In the genomic region with DNA sequence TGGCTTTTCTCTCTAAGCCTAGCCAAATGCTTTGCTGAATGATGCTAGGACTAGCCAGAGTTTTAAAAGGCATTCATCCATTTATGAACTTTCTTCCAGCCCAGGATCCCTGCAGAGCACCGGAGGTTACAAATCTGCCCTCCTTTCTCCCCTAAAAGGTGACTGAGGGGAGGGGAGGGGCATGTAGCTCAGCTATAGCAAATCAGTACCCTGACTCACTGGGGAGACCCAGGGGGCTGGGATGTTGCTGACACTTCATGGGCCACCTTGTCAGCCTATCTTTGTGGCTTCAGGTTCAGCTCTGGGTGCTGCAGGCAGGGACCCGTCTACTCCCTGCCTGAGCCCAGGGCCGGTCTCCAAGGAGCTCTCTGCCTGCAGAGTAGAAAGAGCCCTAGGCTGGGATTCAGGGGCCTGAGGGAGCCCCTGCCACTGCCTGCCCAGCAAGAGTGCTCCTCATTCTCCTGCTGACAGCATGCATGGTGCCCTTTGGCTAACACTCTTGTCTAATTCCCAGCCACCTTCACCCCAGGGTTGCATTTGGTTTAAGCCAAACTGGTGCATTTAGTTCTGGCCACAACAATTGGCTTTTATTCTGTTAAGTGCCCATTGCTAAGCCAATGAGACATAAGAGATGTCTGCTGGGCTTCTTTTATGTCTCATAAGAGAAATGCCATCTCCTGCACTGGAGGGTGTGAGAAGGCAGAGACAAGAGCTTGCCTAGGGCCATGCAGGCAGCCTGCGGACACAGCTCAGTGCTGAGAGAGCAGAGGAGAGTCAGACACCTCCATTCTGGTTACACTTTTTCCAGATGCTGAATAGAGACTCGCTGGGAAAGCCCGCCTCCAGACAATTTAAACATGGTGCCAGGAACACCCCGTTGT, we compare ENCODE assay signal across 18 cellular contexts. TPM values are rescaled to one million over a fixed set of nuclear protein-coding genes. Genes with fewer than 3 reads are reported as not detected.
DNase-seq lines count a peak whose midpoint lies in the region; ATAC-seq, FAIRE-seq and TF ChIP-seq lines count a peak whose summit lies in the region.
"Had no signal": no experiment of that assay in that cellular context is flagged by ENCODE, and none has a peak within 500 bp of the region (broad histone marks: within the 10 kb centered on the region; RNA-seq: fewer than 3 reads in every experiment).

No MANE protein-coding gene starts in this region.

- intact Hi-C loops in HCT116 (cut with micrococcal nuclease) (no loop called here), HepG2 (cut with micrococcal nuclease; ENCODE audit: unreplicated experiment) (no loop called here)

- H3K9me3 ChIP-seq in AG04450 (ENCODE audit: control insufficient read depth, insufficient read depth, low read length) (no peaks in the 10 kb centered on the region; the same call in 1 of the 2 replicates), HCT116 (ENCODE audit: control insufficient read depth in 1 of 2, insufficient read depth in 1 of 2, low read depth in 1 of 2, low read length in 2 of 2) (no peaks in the 10 kb centered on the region), HepG2 (ENCODE audit: low read length) (no peaks in the 10 kb centered on the region), HAP-1 (no peaks in the 10 kb centered on the region)
- H3K9me3 ChIP-seq: thoracic aorta had no signal

- no peak overlapping the region for H3K9ac ChIP-seq in HCT116 (ENCODE audit: low read length)
- H3K9ac ChIP-seq in HepG2 (ENCODE audit: insufficient read depth, low read depth, low read length) = no peak overlapping the region

- FAIRE-seq in HepG2 (lab: Jason Lieb, UNC) (no peak), HTR-8/SVneo (lab: Jason Lieb, UNC) (no peak)
- FAIRE-seq: endometrium, kidney had no signal

- H3K9me2 ChIP-seq in HCT116 (ENCODE audit: insufficient read depth) = no peaks in the 10 kb centered on the region

- CTCF ChIA-PET in AG04450 (lab: Charles Lee) = interaction anchor here (1.0 kb wide), 1 partner anchor 34 kb away, joined by 5 read pairs; no protein-coding TSS in a partner anchor
- CTCF ChIA-PET in HCT116 (lab: Charles Lee) = no interaction called here
- CTCF ChIA-PET in WTC11 (lab: Charles Lee) = interaction anchor here (0.7 to 5.0 kb wide), 5 partner anchors 9 to 206 kb away, joined by 3 to 27 read pairs (median 10); partner anchors contain the start of gene UBA6
- CTCF ChIA-PET in HepG2 (lab: Yijun Ruan, JAX; ENCODE audit: low intra/inter-chr PET ratio, low total read pairs) = no interaction called here

- POLR2A ChIA-PET in AG04450 (lab: Yijun Ruan, JAX) (no interaction called here), HCT116 (lab: Charles Lee) (interaction anchor here (3.6 kb wide), 1 partner anchor 11 kb away, joined by 12 read pairs; the partner anchor contains the start of gene UBA6), WTC11 (lab: Charles Lee) (interaction anchor here (0.5 to 1.4 kb wide), 2 partner anchors 12 to 44 kb away, joined by 3 to 4 read pairs; partner anchors contain the start of gene UBA6), HepG2 (lab: Yijun Ruan, JAX) (no interaction called here)

- H3K4me1 ChIP-seq in HCT116 (ENCODE audit: control insufficient read depth in 1 of 2, insufficient read depth in 2 of 2, low read length in 2 of 2) = peaks cover 0 to 30% of the 10 kb centered on the region in 2 experiments; a peak in 2 of 4 replicates
- H3K4me1 ChIP-seq in HepG2 (ENCODE audit: insufficient read depth, low read length) = peaks cover 13% of the 10 kb centered on the region
- no peaks in the 10 kb centered on the region for H3K4me1 ChIP-seq in HAP-1

- H2AFZ ChIP-seq in HCT116 (ENCODE audit: low read depth, low read length, poor library complexity, severe bottlenecking) (no peak overlapping the region), HepG2 (ENCODE audit: low read length) (no peak overlapping the region)

- peaks cover 21% of the 10 kb centered on the region for H3K36me3 Mint-ChIP-seq in WTC11

- H3K4me3 ChIP-seq in AG04450 (ENCODE audit: low read depth, low read length) = no peak overlapping the region
- H3K4me3 ChIP-seq in HCT116 (replicated peaks in 1 of 2; ENCODE audit: low read depth in 1 of 2, low read length in 2 of 2) = no peak overlapping the region
- no peak overlapping the region for H3K4me3 ChIP-seq in HepG2 (replicated peaks in 1 of 3; ENCODE audit: insufficient read depth in 1 of 3, low read depth in 2 of 3, low read length in 3 of 3)
- no peak overlapping the region for H3K4me3 ChIP-seq in HAP-1
- H3K4me3 ChIP-seq: BLaER1 treated with 17β-estradiol and CSF1 and Interleukin-3, amounts not matched to agents 10 nM and 100 nM; SK-N-MC; thoracic aorta had no signal

- H4K20me1 ChIP-seq in HCT116 (ENCODE audit: insufficient read depth) = no peaks in the 10 kb centered on the region
- peaks cover 3% of the 10 kb centered on the region; the same call in 1 of the 2 replicates for H4K20me1 ChIP-seq in HepG2 (ENCODE audit: insufficient read depth, low read length)

- H3K27me3 Mint-ChIP-seq in WTC11 (ENCODE audit: low read depth) = no peaks in the 10 kb centered on the region

- H3K4me2 ChIP-seq in HCT116 (ENCODE audit: low read length) (peak overlapping the region; percentile 23; the same call in 1 of the 2 replicates), HepG2 (ENCODE audit: low read depth, low read length) (no peak overlapping the region)

- peaks cover 27% of the 10 kb centered on the region for H3K79me2 ChIP-seq in HCT116 (ENCODE audit: insufficient read depth, low read length)
- peaks cover 34% of the 10 kb centered on the region for H3K79me2 ChIP-seq in HepG2 (ENCODE audit: insufficient read depth, low read length)

- TF ChIP-seq EP300 in HepG2 (IDR thresholded peaks at IDR 0.05; ENCODE audit: low read depth in 2 of 2, low read length in 2 of 2) (no peak), HepG2 (CRISPR knock-in tag; IDR thresholded peaks at IDR 0.05; ENCODE audit: borderline replicate concordance) (no peak)

- peak overlapping the region; percentile 1 for H3K27ac ChIP-seq in AG04450 (ENCODE audit: low read depth, low read length)
- no peak overlapping the region for H3K27ac ChIP-seq in HCT116 (ENCODE audit: low read depth, low read length)
- no peak overlapping the region for H3K27ac ChIP-seq in HepG2 (ENCODE audit: extremely low read length, insufficient read depth, low read length)
- no peak overlapping the region for H3K27ac ChIP-seq in caudate nucleus (ENCODE audit: low read depth, low read length)
- H3K27ac ChIP-seq: SK-N-MC, thoracic aorta had no signal

- peaks cover 43% of the 10 kb centered on the region for H3K4me1 Mint-ChIP-seq in WTC11

- TF ChIP-seq CTCF in AG04450 (IDR thresholded peaks at IDR 0.05; ENCODE audit: low read depth, low read length) (no peak), HCT116 (IDR thresholded peaks at IDR 0.05 in 2 of 3, conservative IDR thresholded peaks at IDR 0.05 in 1 of 3; ENCODE audit: borderline replicate concordance in 1 of 3, insufficient read depth in 1 of 3, low read depth in 2 of 3, low read length in 2 of 3) (no peak), WTC11 (IDR thresholded peaks at IDR 0.05) (no peak), HepG2 (CRISPR knock-in tag; IDR thresholded peaks at IDR 0.05) (no peak)

- peak overlapping the region; percentile 84; the same call in 1 of the 2 replicates for H3K27ac Mint-ChIP-seq in WTC11

- RAD21 ChIA-PET in HCT116 (lab: Charles Lee; ENCODE audit: low non-redundant PET in 1 of 2, low total read pairs in 2 of 2, uncharacterized antibody in 2 of 2, unreplicated experiment in 2 of 2) = no interaction called here

- TF ChIP-seq POLR2A in HCT116 (IDR thresholded peaks at IDR 0.05; ENCODE audit: borderline replicate concordance, extremely low read depth, insufficient read depth, insufficient read length) (no peak), HepG2 (IDR thresholded peaks at IDR 0.05; ENCODE audit: insufficient read depth in 1 of 2, low read depth in 2 of 2, low read length in 2 of 2) (no peak)

- no peaks in the 10 kb centered on the region for H3K9me3 Mint-ChIP-seq in WTC11

- H3K36me3 ChIP-seq in HCT116 (ENCODE audit: control insufficient read depth in 1 of 2, insufficient read depth in 2 of 2, low read length in 2 of 2) = no peaks in the 10 kb centered on the region
- peaks cover 3 to 10% of the 10 kb centered on the region in 2 experiments; a peak in 2 of 5 replicates for H3K36me3 ChIP-seq in HepG2 (replicated peaks in 1 of 2; ENCODE audit: control insufficient read depth in 1 of 2, insufficient read depth in 2 of 2, low read length in 2 of 2)
- H3K36me3 ChIP-seq in HAP-1 (replicated peaks) = no peaks in the 10 kb centered on the region
- H3K36me3 ChIP-seq: thoracic aorta had no signal

- H3K4me3 Mint-ChIP-seq in WTC11 = no peak overlapping the region

- 96% methylated on average over 5 of the region's 7 CpGs for WGBS in HepG2 (ENCODE audit: low lambda C conversion rate)

- BruUV-seq in HCT116 (replicated peaks; lab: Mats Ljungman, UMichigan) = no TSS peak
- no TSS peak for BruUV-seq in HepG2 (replicated peaks; lab: Mats Ljungman, UMichigan)

- TF ChIP-seq RAD21 in HCT116 (IDR thresholded peaks at IDR 0.05; ENCODE audit: low read depth) = no peak
- TF ChIP-seq RAD21 in HepG2 (CRISPR knock-in tag; IDR thresholded peaks at IDR 0.05) = no peak

- ATAC-seq in HCT116 = no peak; the same call in 1 of the 2 replicates
- ATAC-seq in WTC11 = peak; percentile 68
- ATAC-seq in HepG2 = peak; percentile 40

- DNase-seq in AG04450 (ENCODE audit: low read depth, low spot score) (no peak), HCT116 (ENCODE audit: low read depth, low spot score) (no peak), WTC11 (ENCODE audit: low spot score) (no peak), HepG2 (ENCODE audit: low spot score) (no peak), HTR-8/SVneo (ENCODE audit: insufficient read length, low spot score) (no peak), HAP-1 (ENCODE audit: low spot score in 2 of 2) (no peak), caudate nucleus (lab: John Stamatoyannopoulos, UW) (no peak), HUDEP-2 (lab: John Stamatoyannopoulos, UW; ENCODE audit: unreplicated experiment in 76 of 76) (no peak)
- DNase-seq: DND-41; glutamatergic neuron; HCEC 1CT; kidney; stimulated activated CD4-positive, alpha-beta T cell treated with anti-CD3 and anti-CD28 coated beads, Interleukin-12 subunit alpha, Interleukin-12 subunit beta, amount 100 ng/mL, for 4 hours had no signal

- in situ Hi-C loops in HepG2 (cut with HindIII; ENCODE audit: extremely low pct_ligation_motif_present, low pct_unique_long_range_greater_than_20kb) = no loop called here
- in situ Hi-C loops in HAP-1 (cut with MboI; ENCODE audit: low sequenced_read_pairs) = no loop called here

- H3K27me3 ChIP-seq in AG04450 (ENCODE audit: control insufficient read depth, insufficient read depth, low read length) (no peaks in the 10 kb centered on the region), HCT116 (ENCODE audit: insufficient read depth, low read length) (no peaks in the 10 kb centered on the region), HepG2 (ENCODE audit: control insufficient read depth in 1 of 2, insufficient read depth in 2 of 2, low read length in 2 of 2) (no peaks in the 10 kb centered on the region; a peak in 1 of 5 replicates), HAP-1 (ENCODE audit: low read depth) (no peaks in the 10 kb centered on the region)
- H3K27me3 ChIP-seq: BLaER1 treated with 17β-estradiol and CSF1 and Interleukin-3, amounts not matched to agents 10 nM and 100 nM had no signal

RNA-seq across cellular contexts. Expression of gene UBA6, which starts 11.9 kb away (rescaled TPM):
- 83.7 and 119 TPM in 2 replicates for polyA plus RNA-seq in AG04450 (2011; rRNA removed)
- polyA minus RNA-seq in AG04450 (2011; rRNA and poly(A)+ RNA removed) = 84.5 and 141 TPM in 2 replicates
- 98.9 TPM for total RNA-seq in HCT116 (2021; ENCODE audit: unreplicated experiment)
- 43.5 and 48.3 TPM in 2 replicates for polyA plus RNA-seq in HCT116 (2012)
- 71.5 to 81.5 TPM (median 79.0 TPM) in 3 replicates for total RNA-seq in WTC11 (2021)
- 75.4 and 153 TPM in 2 replicates for total RNA-seq in HepG2 (2016; rRNA removed; fragmentation: Illumina TruSeq; extraction: Trizol)
- 4.5 TPM in 2 replicates for total RNA-seq in HepG2 (2016; cell fraction: cytosol; rRNA removed; fragmentation: Illumina TruSeq; extraction: Trizol; ENCODE audit: low read depth)
- 73.9 and 131 TPM in 2 replicates for total RNA-seq in HepG2 (2016; cell fraction: insoluble cytoplasmic fraction; rRNA removed; fragmentation: Illumina TruSeq; extraction: Trizol)
- 12.0 and 16.0 TPM in 2 replicates for total RNA-seq in HepG2 (2016; cell fraction: membrane; rRNA removed; fragmentation: Illumina TruSeq; extraction: Trizol)
- total RNA-seq in HepG2 (2016; cell fraction: nucleus; rRNA removed; fragmentation: Illumina TruSeq; extraction: Trizol) = 65.0 and 67.0 TPM in 2 replicates
- polyA plus RNA-seq in HepG2 (2011; rRNA removed) = 25.6 and 33.3 TPM in 2 replicates
- 21.1 and 24.7 TPM in 2 replicates for polyA plus RNA-seq in HepG2 (2011; cell fraction: cytosol; rRNA removed)
- 53.3 and 61.9 TPM in 2 replicates for polyA plus RNA-seq in HepG2 (2011; cell fraction: nucleus; rRNA removed)
- 21.2 and 31.8 TPM in 2 replicates for polyA plus RNA-seq in HepG2 (2012)
- 0.36 and 0.42 TPM in 2 replicates for polyA plus RNA-seq in HepG2 (2016; cell fraction: cytosol; fragmentation: Illumina TruSeq; extraction: Trizol; ENCODE audit: low read depth)
- polyA plus RNA-seq in HepG2 (2016; cell fraction: insoluble cytoplasmic fraction; fragmentation: Illumina TruSeq; extraction: Trizol; ENCODE audit: low read depth) = 30.7 and 31.3 TPM in 2 replicates
- 1.7 and 1.8 TPM in 2 replicates for polyA plus RNA-seq in HepG2 (2016; cell fraction: membrane; fragmentation: Illumina TruSeq; extraction: Trizol; ENCODE audit: low read depth)
- polyA plus RNA-seq in HepG2 (2016; cell fraction: nucleus; fragmentation: Illumina TruSeq; extraction: Trizol; ENCODE audit: insufficient read depth, low read depth) = 40.8 and 51.8 TPM in 2 replicates
- polyA minus RNA-seq in HepG2 (2011; rRNA and poly(A)+ RNA removed; ENCODE audit: low replicate concordance) = 23.8 and 28.1 TPM in 2 replicates
- polyA minus RNA-seq in HepG2 (2011; cell fraction: cytosol; rRNA and poly(A)+ RNA removed) = 87.0 and 107 TPM in 2 replicates
- polyA minus RNA-seq in HepG2 (2011; cell fraction: nucleus; rRNA and poly(A)+ RNA removed) = 150 and 178 TPM in 2 replicates

RNA-seq across cellular contexts. Expression of gene GNRHR, which starts 41.3 kb away (rescaled TPM):
- not detected in 2 replicates for polyA plus RNA-seq in AG04450 (2011; rRNA removed)
- not detected in 2 replicates for polyA minus RNA-seq in AG04450 (2011; rRNA and poly(A)+ RNA removed)
- not detected for total RNA-seq in HCT116 (2021; ENCODE audit: unreplicated experiment)
- polyA plus RNA-seq in HCT116 (2012) = 0.09 TPM in 1 of 2 replicates, not detected in the other
- total RNA-seq in WTC11 (2021) = not detected in 3 replicates
- not detected in 2 replicates for total RNA-seq in HepG2 (2016; rRNA removed; fragmentation: Illumina TruSeq; extraction: Trizol)
- total RNA-seq in HepG2 (2016; cell fraction: cytosol; rRNA removed; fragmentation: Illumina TruSeq; extraction: Trizol; ENCODE audit: low read depth) = not detected in 2 replicates
- not detected in 2 replicates for total RNA-seq in HepG2 (2016; cell fraction: insoluble cytoplasmic fraction; rRNA removed; fragmentation: Illumina TruSeq; extraction: Trizol)
- not detected in 2 replicates for total RNA-seq in HepG2 (2016; cell fraction: membrane; rRNA removed; fragmentation: Illumina TruSeq; extraction: Trizol)
- not detected in 2 replicates for total RNA-seq in HepG2 (2016; cell fraction: nucleus; rRNA removed; fragmentation: Illumina TruSeq; extraction: Trizol)
- polyA plus RNA-seq in HepG2 (2011; rRNA removed) = not detected in 2 replicates
- polyA plus RNA-seq in HepG2 (2011; cell fraction: cytosol; rRNA removed) = not detected in 2 replicates
- polyA plus RNA-seq in HepG2 (2011; cell fraction: nucleus; rRNA removed) = not detected in 2 replicates
- polyA plus RNA-seq in HepG2 (2012) = 0.09 and 0.19 TPM in 2 replicates
- not detected in 2 replicates for polyA plus RNA-seq in HepG2 (2016; cell fraction: cytosol; fragmentation: Illumina TruSeq; extraction: Trizol; ENCODE audit: low read depth)
- not detected in 2 replicates for polyA plus RNA-seq in HepG2 (2016; cell fraction: insoluble cytoplasmic fraction; fragmentation: Illumina TruSeq; extraction: Trizol; ENCODE audit: low read depth)
- not detected in 2 replicates for polyA plus RNA-seq in HepG2 (2016; cell fraction: membrane; fragmentation: Illumina TruSeq; extraction: Trizol; ENCODE audit: low read depth)
- polyA plus RNA-seq in HepG2 (2016; cell fraction: nucleus; fragmentation: Illumina TruSeq; extraction: Trizol; ENCODE audit: insufficient read depth, low read depth) = not detected in 2 replicates
- polyA minus RNA-seq in HepG2 (2011; rRNA and poly(A)+ RNA removed; ENCODE audit: low replicate concordance) = not detected in 2 replicates
- polyA minus RNA-seq in HepG2 (2011; cell fraction: cytosol; rRNA and poly(A)+ RNA removed) = not detected in 2 replicates
- polyA minus RNA-seq in HepG2 (2011; cell fraction: nucleus; rRNA and poly(A)+ RNA removed) = not detected in 2 replicates
- total RNA-seq: kidney, posterior vena cava, thoracic aorta had no signal

Comparison
In these comparisons a context has a peak if more than half of its experiments do, and no peak if none do; other contexts are left out.
1. CTCF ChIA-PET loops: an anchor here in AG04450 (1.0 kb wide) and WTC11 (0.7 to 5.0 kb wide); none called in HCT116 and HepG2.
2. POLR2A ChIA-PET loops: an anchor here in HCT116 (3.6 kb wide) and WTC11 (0.5 to 1.4 kb wide); none called in AG04450 and HepG2.